9 cellular contexts compared by ENCODE assay signal in genomic region chr13:98563071-98563470, GRCh38. TPM values are rescaled to one million over a fixed set of nuclear protein-coding genes. Genes with fewer than 3 reads are reported as not detected.
DNase-seq lines count a peak whose midpoint lies in the region; ATAC-seq and TF ChIP-seq lines count a peak whose summit lies in the region.
"Had no signal": no experiment of that assay in that cellular context is flagged by ENCODE, and none has a peak within 500 bp of the region (broad histone marks: within the 10 kb centered on the region; RNA-seq: fewer than 3 reads in every experiment).

No MANE protein-coding gene starts in this region.

- no peaks in the 10 kb centered on the region for H3K9me3 ChIP-seq in mononuclear cell (ENCODE audit: low read depth, low read length)

- peak overlapping the region; percentile 69 for H3K4me3 Mint-ChIP-seq in HFFc6
- peak overlapping the region; percentile 78 for H3K4me3 Mint-ChIP-seq in activated CD8-positive, alpha-beta T cell treated with anti-CD3 and anti-CD28 coated beads, Interleukin-2, amount 10 ng/mL, durations not matched to agents 7 days and 5 days

- H3K9me3 Mint-ChIP-seq in HFFc6: no peaks in the 10 kb centered on the region
- no peaks in the 10 kb centered on the region for H3K9me3 Mint-ChIP-seq in activated CD8-positive, alpha-beta T cell treated with anti-CD3 and anti-CD28 coated beads, Interleukin-2, amount 10 ng/mL, durations not matched to agents 7 days and 5 days (ENCODE audit: insufficient read depth)

- peak; percentile 73 for ATAC-seq in activated CD8-positive, alpha-beta T cell treated with anti-CD3 and anti-CD28 coated beads, Interleukin-2, amount 10 ng/mL, durations not matched to agents 7 days and 5 days

- peak overlapping the region; percentile 81 for H3K27ac Mint-ChIP-seq in HFFc6
- peak overlapping the region; percentile 83 for H3K27ac Mint-ChIP-seq in activated CD8-positive, alpha-beta T cell treated with anti-CD3 and anti-CD28 coated beads, Interleukin-2, amount 10 ng/mL, durations not matched to agents 7 days and 5 days

- peak overlapping the region; percentile 18 for H3K4me3 ChIP-seq in mononuclear cell (ENCODE audit: low read length)

- CTCF ChIA-PET in activated CD8-positive, alpha-beta T cell treated with anti-CD3 and anti-CD28 coated beads, Interleukin-2, amount 10 ng/mL, durations not matched to agents 7 days and 5 days (lab: Charles Lee): interaction anchor here (0.6 to 2.5 kb wide), 6 partner anchors 9 to 118 kb away, joined by 4 to 10 read pairs (median 5); no protein-coding TSS in a partner anchor

- DNase-seq in EL (peak; percentile 65), HFFc6 (no peak), NCI-H526 treated with DMSO at 0.1 percent for 48 hours (lab: John Stamatoyannopoulos, UW) (no peak), foreskin melanocyte (no peak), NCI-H1105 (lab: John Stamatoyannopoulos, UW) (no peak), RKO (ENCODE audit: low spot score) (no peak)
- peak; percentile 71 for DNase-seq in activated CD8-positive, alpha-beta T cell treated with anti-CD3 and anti-CD28 coated beads, Interleukin-2, amount 10 ng/mL, durations not matched to agents 7 days and 5 days
- DNase-seq: NCI-H526 had no signal

- no peaks in the 10 kb centered on the region; the same call in 1 of the 2 replicates for H3K27me3 Mint-ChIP-seq in HFFc6 (ENCODE audit: insufficient read depth)
- no peaks in the 10 kb centered on the region for H3K27me3 Mint-ChIP-seq in activated CD8-positive, alpha-beta T cell treated with anti-CD3 and anti-CD28 coated beads, Interleukin-2, amount 10 ng/mL, durations not matched to agents 7 days and 5 days (ENCODE audit: low read depth)

- no peaks in the 10 kb centered on the region for H3K27me3 ChIP-seq in mononuclear cell (ENCODE audit: insufficient read depth, low read length)

- TF ChIP-seq CTCF in HFFc6 (IDR thresholded peaks at IDR 0.05): no peak

- peaks cover 24% of the 10 kb centered on the region for H3K36me3 Mint-ChIP-seq in HFFc6 (ENCODE audit: low read depth)
- H3K36me3 Mint-ChIP-seq in activated CD8-positive, alpha-beta T cell treated with anti-CD3 and anti-CD28 coated beads, Interleukin-2, amount 10 ng/mL, durations not matched to agents 7 days and 5 days (ENCODE audit: low read depth): peaks cover 54% of the 10 kb centered on the region

- POLR2A ChIA-PET in activated CD8-positive, alpha-beta T cell treated with anti-CD3 and anti-CD28 coated beads, Interleukin-2, amount 10 ng/mL, durations not matched to agents 7 days and 5 days (lab: Charles Lee): interaction anchor here (0.7 to 3.3 kb wide), 4 partner anchors 9 to 111 kb away, joined by 3 to 20 read pairs (median 4); partner anchors contain the start of gene STK24

- H3K4me1 Mint-ChIP-seq in HFFc6 (ENCODE audit: low read depth): peaks cover 85% of the 10 kb centered on the region
- peaks cover 87% of the 10 kb centered on the region for H3K4me1 Mint-ChIP-seq in activated CD8-positive, alpha-beta T cell treated with anti-CD3 and anti-CD28 coated beads, Interleukin-2, amount 10 ng/mL, durations not matched to agents 7 days and 5 days (ENCODE audit: low read depth)

- H3K4me1 ChIP-seq in mononuclear cell (ENCODE audit: insufficient read depth, low read length): peaks cover 87% of the 10 kb centered on the region

RNA-seq across cellular contexts. Expression of gene STK24, which starts 13.8 kb away (rescaled TPM):
- total RNA-seq in HFFc6 (2021; fragmentation: NEBNext Ultra II Directional; extraction: Animal tissue kit (Norgen Biotek cat#: 25700)): 10 to 100 TPM; 72.2 to 89.8 (median 80.5) TPM
- 100 to 1,000 TPM; 140 to 151 TPM for total RNA-seq in activated CD8-positive, alpha-beta T cell treated with anti-CD3 and anti-CD28 coated beads, Interleukin-2, amount 10 ng/mL, durations not matched to agents 7 days and 5 days
- 86.5 TPM for total RNA-seq in mononuclear cell

Comparison
In these comparisons a context has a peak if more than half of its experiments do, and no peak if none do; other contexts are left out.
1. DNase-seq: peak in EL (single experiment) and activated CD8-positive, alpha-beta T cell treated with anti-CD3 and anti-CD28 coated beads, Interleukin-2, amount 10 ng/mL, durations not matched to agents 7 days and 5 days (single experiment); none in HFFc6 (single experiment), NCI-H526 treated with DMSO at 0.1 percent for 48 hours (single experiment), foreskin melanocyte (single experiment), NCI-H1105 (single experiment) and RKO (single experiment).